8 cellular contexts compared by ENCODE assay signal in the genomic region with DNA sequence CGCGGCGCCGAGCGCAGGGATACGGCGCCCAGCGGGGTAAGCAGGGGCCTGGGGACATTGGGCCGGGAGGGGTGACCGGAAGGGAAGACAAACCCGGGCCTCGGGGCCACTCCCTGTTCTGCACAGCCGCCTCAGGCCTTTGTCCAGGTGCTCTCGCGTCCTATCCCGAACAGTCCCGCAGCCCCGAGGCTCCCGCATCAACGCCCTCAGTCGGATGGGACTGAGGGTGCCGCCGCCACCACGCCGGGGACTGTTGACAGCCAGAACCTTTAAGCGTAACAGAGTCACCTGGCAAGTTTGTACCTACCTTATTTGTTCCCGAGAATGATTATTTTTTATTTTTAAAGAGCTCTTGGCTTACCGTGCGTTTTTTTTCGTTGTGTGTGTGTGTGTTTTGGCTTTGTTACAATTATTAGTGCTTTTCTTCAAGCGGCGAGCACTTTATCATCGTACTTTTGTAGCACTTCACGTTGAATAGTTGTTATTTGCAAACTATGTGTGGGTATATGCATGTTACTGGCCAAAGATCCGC. TPM values are rescaled to one million over a fixed set of nuclear protein-coding genes. Genes with fewer than 3 reads are reported as not detected.
DNase-seq lines count a peak whose midpoint lies in the region; ATAC-seq, FAIRE-seq and TF ChIP-seq lines count a peak whose summit lies in the region.

No MANE protein-coding gene starts in this region.

- H3K36me3 Mint-ChIP-seq in T-cell = peaks cover 11% of the 10 kb centered on the region

- H3K79me2 ChIP-seq in fibroblast of lung (ENCODE audit: control insufficient read depth, insufficient read depth, low read length) = peaks cover 86% of the 10 kb centered on the region

- peak overlapping the region; percentile 85 to 87 for H3K27ac Mint-ChIP-seq in T-cell

- POLR2A ChIA-PET in T-cell (lab: Charles Lee) = no interaction called here

- 0% methylated on average over 25 to 35 of the region's 35 CpGs for WGBS in pancreas, 2 donors

- H4K20me1 ChIP-seq in fibroblast of lung (ENCODE audit: control insufficient read depth, extremely low read depth, insufficient read depth, low read length) = no peaks in the 10 kb centered on the region

- H3K9me3 Mint-ChIP-seq in T-cell = no peaks in the 10 kb centered on the region

- intact Hi-C loops in pancreas (cut with DNase I) = loop anchor here in 1 of 3 donors (10.0 kb wide), 1 partner anchor 352 kb away; no protein-coding TSS in a partner anchor

- H3K27ac ChIP-seq in fibroblast of lung (ENCODE audit: insufficient read depth, low read length) (peak overlapping the region; percentile 94), pancreas (peak overlapping the region; percentile 81 to 94 (median 92))

- H3K4me3 Mint-ChIP-seq in T-cell = peak overlapping the region; percentile 92 to 98 (median 93)

- H3K9ac ChIP-seq in fibroblast of lung (ENCODE audit: insufficient read depth, low read length) = peak overlapping the region; percentile 89

- H3K4me1 Mint-ChIP-seq in T-cell = peaks cover 51 to 69% (median 59%) of the 10 kb centered on the region in 3 donors

- H3K9me3 ChIP-seq in BE2C (no peaks in the 10 kb centered on the region), fibroblast of lung (ENCODE audit: control insufficient read depth, insufficient read depth, low read depth, low read length) (no peaks in the 10 kb centered on the region), pancreas (no peaks in the 10 kb centered on the region)

- DNase-seq in BE2C (no peak), T-cell (peak in 5 of 34 experiments; percentile 5 to 24 (median 18)), fibroblast of lung (ENCODE audit: low read depth in 2 of 2) (no peak), pancreas (peak in 2 of 6 donors; percentile 56), GM20000 (ENCODE audit: low spot score) (no peak)
- no peak for DNase-seq in stimulated activated CD4-positive, alpha-beta T cell treated with anti-CD3 and anti-CD28 coated beads, Interleukin-4, amount 100 ng/mL, for 4 hours

- ATAC-seq in GM19397 (IDR thresholded peaks at IDR 0.05; ENCODE audit: unreplicated experiment) = peak; percentile 35
- ATAC-seq in HG03520 (IDR thresholded peaks at IDR 0.05; ENCODE audit: unreplicated experiment) = peak; percentile 29
- peak in 2 of 4 experiments; percentile 14 to 34 for ATAC-seq in T-cell (replicated peaks in 1 of 4)
- peak; percentile 72 to 80 (median 79) for ATAC-seq in pancreas

- CTCF ChIA-PET in T-cell (lab: Charles Lee) = interaction anchor here in 1 of 2 donors (0.6 kb wide), 1 partner anchor 167 kb away, joined by 3 read pairs; no protein-coding TSS in a partner anchor

- peak overlapping the region; percentile 71 for H2AFZ ChIP-seq in fibroblast of lung (ENCODE audit: low read length)

- H3K27me3 ChIP-seq in BE2C = no peaks in the 10 kb centered on the region
- H3K27me3 ChIP-seq in fibroblast of lung (ENCODE audit: control insufficient read depth, insufficient read depth, low read length) = no peaks in the 10 kb centered on the region
- H3K27me3 ChIP-seq in pancreas = no peaks in the 10 kb centered on the region

- FAIRE-seq in pancreas (lab: Jason Lieb, UNC) = no peak

- no peaks in the 10 kb centered on the region for H3K4me1 ChIP-seq in BE2C
- H3K4me1 ChIP-seq in fibroblast of lung (ENCODE audit: control insufficient read depth, extremely low read depth, insufficient read depth, low read length) = peaks cover 10% of the 10 kb centered on the region
- peaks cover 10 to 36% (median 11%) of the 10 kb centered on the region in 3 donors for H3K4me1 ChIP-seq in pancreas

- H3K36me3 ChIP-seq in BE2C (peaks cover 11% of the 10 kb centered on the region), fibroblast of lung (ENCODE audit: control insufficient read depth, insufficient read depth, low read length) (no peaks in the 10 kb centered on the region), pancreas (no peaks in the 10 kb centered on the region)

- H3K4me2 ChIP-seq in fibroblast of lung (ENCODE audit: extremely low read depth, insufficient read depth, low read length) = peak overlapping the region; percentile 85

- no peaks in the 10 kb centered on the region for H3K27me3 Mint-ChIP-seq in T-cell

- no peak for TF ChIP-seq CTCF in BE2C (IDR thresholded peaks at IDR 0.05; ENCODE audit: low read depth, low read length)
- TF ChIP-seq CTCF in fibroblast of lung (conservative IDR thresholded peaks at IDR 0.05 in 1 of 2, IDR thresholded peaks at IDR 0.05 in 1 of 2; ENCODE audit: low read depth in 1 of 2, low read length in 2 of 2) = no peak
- TF ChIP-seq CTCF in pancreas (IDR thresholded peaks at IDR 0.05) = no peak
- TF ChIP-seq CTCF in GM20000 (IDR thresholded peaks at IDR 0.05; ENCODE audit: extremely low read depth, missing control alignments) = no peak

- peak overlapping the region; percentile 77 for H3K4me3 ChIP-seq in BE2C (ENCODE audit: low read depth, low read length)
- H3K4me3 ChIP-seq in fibroblast of lung (replicated peaks in 1 of 4; ENCODE audit: control extremely low read depth in 1 of 4, insufficient read depth in 1 of 4, low read depth in 3 of 4, low read length in 4 of 4) = peak overlapping the region; percentile 75 to 95 (median 90)
- peak overlapping the region; percentile 73 to 100 (median 90) for H3K4me3 ChIP-seq in pancreas

RNA-seq across cellular contexts. Expression of a gene that starts 0.4 kb away (rescaled TPM):
- 43.8 TPM for polyA plus RNA-seq in BE2C (2012; ENCODE audit: insufficient read depth, insufficient read length, low read depth)
- total RNA-seq in T-cell = 10 to 100 TPM; 17.7 to 27.5 (median 22.3) TPM
- total RNA-seq in fibroblast of lung = 26.4 and 32.1 TPM in 2 replicates
- 19.4 and 25.5 TPM in 2 replicates for polyA plus RNA-seq in fibroblast of lung
- 33.6 and 41.6 TPM in 2 replicates for polyA plus RNA-seq in fibroblast of lung (2012)
- 0.75 and 2.0 TPM in 2 replicates for polyA minus RNA-seq in fibroblast of lung (ENCODE audit: low replicate concordance)
- total RNA-seq in pancreas = 10 to 100 TPM; 17.0 to 28.7 (median 23.9) TPM
- 10 to 100 TPM; 28.0 to 31.7 TPM for polyA plus RNA-seq in pancreas

RNA-seq across cellular contexts. Expression of a gene that starts 0.7 kb away (rescaled TPM):
- 54.9 TPM for polyA plus RNA-seq in BE2C (2012; ENCODE audit: insufficient read depth, insufficient read length, low read depth)
- total RNA-seq in T-cell = 10 to 100 TPM; 28.2 to 36.3 (median 31.1) TPM
- 25.8 and 28.8 TPM in 2 replicates for total RNA-seq in fibroblast of lung
- 14.3 and 14.9 TPM in 2 replicates for polyA plus RNA-seq in fibroblast of lung
- polyA plus RNA-seq in fibroblast of lung (2012) = 14.6 and 15.8 TPM in 2 replicates
- polyA minus RNA-seq in fibroblast of lung (ENCODE audit: low replicate concordance) = 7.4 and 12.3 TPM in 2 replicates
- 10 to 100 TPM in 3 of 6 donors, 1 to 10 TPM in 3; 6.4 to 13.4 (median 10.0) TPM for total RNA-seq in pancreas
- polyA plus RNA-seq in pancreas = 1 to 10 TPM; 3.6 to 8.5 TPM

RNA-seq across cellular contexts. Expression of a gene that starts 34.2 kb away (rescaled TPM):
- 137 TPM for polyA plus RNA-seq in BE2C (2012; ENCODE audit: insufficient read depth, insufficient read length, low read depth)
- total RNA-seq in T-cell (10 to 100 TPM; 10.0 to 20.3 (median 17.6) TPM), fibroblast of lung (10.6 and 11.0 TPM in 2 replicates), pancreas (10 to 100 TPM in 1 of 6 donors, 1 to 10 TPM in 5; 3.3 to 10.4 (median 6.3) TPM)
- polyA plus RNA-seq in fibroblast of lung (4.2 and 5.0 TPM in 2 replicates), pancreas (10 to 100 TPM; 13.2 to 16.1 TPM)
- polyA plus RNA-seq in fibroblast of lung (2012) = 8.9 and 11.7 TPM in 2 replicates
- polyA minus RNA-seq in fibroblast of lung (ENCODE audit: low replicate concordance) = 3.9 and 5.7 TPM in 2 replicates

RNA-seq across cellular contexts. Expression of a gene that starts 40.5 kb away (rescaled TPM):
- polyA plus RNA-seq in BE2C (2012; ENCODE audit: insufficient read depth, insufficient read length, low read depth) = 1,667 TPM
- 1 to 10 TPM; 4.7 to 7.6 (median 6.6) TPM for total RNA-seq in T-cell
- 69.9 and 136 TPM in 2 replicates for total RNA-seq in fibroblast of lung
- polyA plus RNA-seq in fibroblast of lung = 57.2 and 65.2 TPM in 2 replicates
- polyA plus RNA-seq in fibroblast of lung (2012) = 191 and 207 TPM in 2 replicates
- polyA minus RNA-seq in fibroblast of lung (ENCODE audit: low replicate concordance) = 46.1 and 82.3 TPM in 2 replicates
- total RNA-seq in pancreas = 10 to 100 TPM; 17.8 to 52.9 (median 40.1) TPM
- polyA plus RNA-seq in pancreas = 100 to 1,000 TPM; 140 to 264 TPM
